23 cellular contexts compared by ENCODE assay signal in genomic region chr3:53422954-53423708, GRCh38.
"Had no signal": no experiment of that assay in that cellular context is flagged by ENCODE, and none has a peak within 500 bp of the region (broad histone marks: within the 10 kb centered on the region; RNA-seq: fewer than 3 reads in every experiment).

No MANE protein-coding gene starts in this region.

- DNase-seq: activated CD4-positive, alpha-beta T cell treated with anti-CD3 and anti-CD28 coated beads for 48 hours; activated CD4-positive, alpha-beta T cell treated with anti-CD3 and anti-CD28 coated beads, Interleukin-2, amount 50 U/mL, for 4 hours; activated CD4-positive, CD25-positive, alpha-beta regulatory T cell treated with anti-CD3 and anti-CD28 coated beads, Interleukin-2, amount 50 U/mL, for 72 hours; activated CD8-positive, alpha-beta memory T cell treated with anti-CD3 and anti-CD28 coated beads, Interleukin-2, amount 50 U/mL, for 48 hours; activated CD8-positive, alpha-beta T cell treated with anti-CD3 and anti-CD28 coated beads, Interleukin-2, amount 10 ng/mL, durations not matched to agents 7 days and 5 days; activated naive CD4-positive, alpha-beta T cell treated with anti-CD3 and anti-CD28 coated beads, Interleukin-2, amount 50 U/mL, for 16 hours; activated T-cell treated with anti-CD3 and anti-CD28 coated beads, Interleukin-2, amount 50 U/mL, for 1 hour; amniotic stem cell; body of pancreas; Kasumi-1; NCI-H1048; NCI-H146; NCI-H187 treated with DMSO at 0.1 percent for 48 hours; NCI-H2081 treated with DMSO at 0.1 percent for 48 hours; NCI-H2171; NCI-H2227 treated with DMSO at 0.1 percent for 48 hours; NCI-H510A; NCI-H526 treated with DMSO at 0.1 percent for 48 hours; NCI-H82; OCI-M1; SHP77 treated with DMSO at 0.1 percent for 48 hours had no signal

- H3K9me3 ChIP-seq: ascending aorta, body of pancreas had no signal

- H3K4me1 ChIP-seq: ascending aorta, body of pancreas had no signal

- H3K27ac ChIP-seq: ascending aorta, body of pancreas had no signal

- H3K36me3 ChIP-seq: ascending aorta had no signal

- FAIRE-seq: K562 had no signal

- H3K27me3 ChIP-seq: ascending aorta, body of pancreas had no signal

- H3K4me3 ChIP-seq: ascending aorta, body of pancreas, K562 had no signal
